Comparison of ENCODE assay signal across 18 cellular contexts in the genomic region with DNA sequence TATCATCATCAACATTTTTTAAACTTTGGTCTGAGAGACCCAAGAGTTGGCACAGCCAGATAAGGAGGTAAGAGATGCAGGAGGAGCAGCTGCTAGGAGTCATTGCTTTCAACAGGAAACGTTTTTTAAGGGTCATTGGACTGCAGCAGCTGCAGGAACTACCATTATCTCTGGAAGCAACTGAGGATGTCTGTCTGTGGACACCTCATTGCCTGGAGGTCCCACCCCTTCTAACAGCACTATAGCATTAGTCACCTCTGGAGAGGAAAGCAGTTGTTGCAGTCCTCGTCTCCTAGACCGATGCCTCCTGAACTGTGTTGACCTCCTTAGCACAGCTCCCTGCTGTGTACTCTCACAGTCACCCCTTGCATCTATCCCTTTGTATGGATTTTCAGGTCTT. TPM values are rescaled to one million over a fixed set of nuclear protein-coding genes. Genes with fewer than 3 reads are reported as not detected.
DNase-seq lines count a peak whose midpoint lies in the region; ATAC-seq, FAIRE-seq and TF ChIP-seq lines count a peak whose summit lies in the region.
"Had no signal": no experiment of that assay in that cellular context is flagged by ENCODE, and none has a peak within 500 bp of the region (broad histone marks: within the 10 kb centered on the region; RNA-seq: fewer than 3 reads in every experiment).

No MANE protein-coding gene starts in this region.

- H3K4me3 ChIP-seq in Caco-2 (ENCODE audit: low read depth, low read length) (no peak overlapping the region), osteoblast (ENCODE audit: insufficient read depth, low read length) (no peak overlapping the region)
- H3K4me3 ChIP-seq: GM12878, GM23248 had no signal

- H4K20me1 ChIP-seq in osteoblast (ENCODE audit: insufficient read depth, low read length) = no peaks in the 10 kb centered on the region

- no peak overlapping the region for H3K27ac ChIP-seq in osteoblast (ENCODE audit: low read depth, low read length)
- H3K27ac ChIP-seq: GM23248 had no signal

- POLR2A ChIA-PET in Caco-2 (lab: Charles Lee) = no interaction called here

- H3K27me3 ChIP-seq in Caco-2 (replicated peaks; ENCODE audit: control insufficient read depth, insufficient read depth, low read length) (no peaks in the 10 kb centered on the region), osteoblast (ENCODE audit: insufficient read depth, low read length) (no peaks in the 10 kb centered on the region)

- DNase-seq in DMS53 treated with DMSO at 0.1 percent for 48 hours (lab: John Stamatoyannopoulos, UW; ENCODE audit: unreplicated experiment) (peak; percentile 67), RCC 7860 (ENCODE audit: low spot score) (peak; percentile 82), islet precursor cell (peak; percentile 68), renal cortical epithelial cell (ENCODE audit: low read depth) (peak; percentile 15), Caco-2 (no peak), osteoblast (ENCODE audit: insufficient read length, low spot score, missing footprints) (no peak)
- DNase-seq in activated naive CD4-positive, alpha-beta T cell treated with anti-CD3 and anti-CD28 coated beads, Interleukin-2, amount 50 U/mL, for 72 hours (ENCODE audit: low spot score in 2 of 2) = no peak
- no peak for DNase-seq in NK-92 treated with Interleukin-12 subunit alpha and Interleukin-12 subunit beta, amount 100 ng/mL, for 24 hours (lab: John Stamatoyannopoulos, UW)
- DNase-seq: CD8-positive, alpha-beta T cell; COR-L47; GM23248; H7 had no signal

- H3K79me2 ChIP-seq in osteoblast (ENCODE audit: insufficient read depth, low read length) = no peaks in the 10 kb centered on the region

- H3K36me3 Mint-ChIP-seq in Caco-2 (ENCODE audit: insufficient read depth, unreplicated experiment) = no peaks in the 10 kb centered on the region
- H3K36me3 Mint-ChIP-seq in activated naive CD4-positive, alpha-beta T cell treated with anti-CD3 and anti-CD28 coated beads, Interleukin-2, amount 50 U/mL, for 72 hours = no peaks in the 10 kb centered on the region
- H3K36me3 Mint-ChIP-seq: CD14-positive monocyte; CD8-positive, alpha-beta T cell; IgD-negative memory B cell had no signal

- no peak overlapping the region for H3K4me3 Mint-ChIP-seq in Caco-2 (ENCODE audit: unreplicated experiment)
- H3K4me3 Mint-ChIP-seq: CD14-positive monocyte; CD8-positive, alpha-beta T cell; IgD-negative memory B cell had no signal

- H3K4me1 ChIP-seq in Caco-2 (no peaks in the 10 kb centered on the region), osteoblast (ENCODE audit: insufficient read depth, low read length) (no peaks in the 10 kb centered on the region)

- H3K27me3 Mint-ChIP-seq in Caco-2 (ENCODE audit: insufficient read depth, unreplicated experiment) = no peaks in the 10 kb centered on the region
- H3K27me3 Mint-ChIP-seq: IgD-negative memory B cell had no signal

- no peak for TF ChIP-seq CTCF in Caco-2 (IDR thresholded peaks at IDR 0.05; ENCODE audit: insufficient read depth in 1 of 2, low read depth in 1 of 2, low read length in 1 of 2, severe bottlenecking in 1 of 2, unreplicated experiment in 1 of 2)
- TF ChIP-seq CTCF in osteoblast (IDR thresholded peaks at IDR 0.05; ENCODE audit: extremely low read depth, low read depth, low read length) = no peak

- H3K9me3 Mint-ChIP-seq in Caco-2 (ENCODE audit: unreplicated experiment) = no peaks in the 10 kb centered on the region
- peaks cover 8% of the 10 kb centered on the region in 2 donors for H3K9me3 Mint-ChIP-seq in activated naive CD4-positive, alpha-beta T cell treated with anti-CD3 and anti-CD28 coated beads, Interleukin-2, amount 50 U/mL, for 72 hours

- FAIRE-seq in RCC 7860 (lab: Jason Lieb, UNC) = peak; percentile 26
- FAIRE-seq: A204.1, GM12878 had no signal

- H3K9me3 ChIP-seq in Caco-2 = no peaks in the 10 kb centered on the region
- H3K9me3 ChIP-seq in osteoblast (ENCODE audit: low read depth, low read length) = no peaks in the 10 kb centered on the region

- no peak overlapping the region for H2AFZ ChIP-seq in osteoblast (ENCODE audit: low read length)
- H2AFZ ChIP-seq: GM23248 had no signal

- H3K27ac Mint-ChIP-seq in Caco-2 (ENCODE audit: unreplicated experiment) = no peak overlapping the region
- no peak overlapping the region for H3K27ac Mint-ChIP-seq in activated naive CD4-positive, alpha-beta T cell treated with anti-CD3 and anti-CD28 coated beads, Interleukin-2, amount 50 U/mL, for 72 hours
- H3K27ac Mint-ChIP-seq: CD14-positive monocyte; CD8-positive, alpha-beta T cell; IgD-negative memory B cell had no signal

- no peak overlapping the region for H3K4me2 ChIP-seq in osteoblast (ENCODE audit: insufficient read depth, low read length)

- intact Hi-C loops in Caco-2 (cut with micrococcal nuclease; ENCODE audit: unreplicated experiment) = loop anchor here (2.0 kb wide), 1 partner anchor 229 kb away; no protein-coding TSS in a partner anchor

- no TSS peak for BruUV-seq in Caco-2 (replicated peaks; lab: Mats Ljungman, UMichigan)

- CTCF ChIA-PET in Caco-2 (lab: Charles Lee) = no interaction called here

- ATAC-seq in activated naive CD4-positive, alpha-beta T cell treated with anti-CD3 and anti-CD28 coated beads, Interleukin-2, amount 50 U/mL, for 72 hours = no peak
- ATAC-seq: CD8-positive, alpha-beta T cell; GM12878 had no signal

- H3K36me3 ChIP-seq in Caco-2 (ENCODE audit: control insufficient read depth, insufficient read depth, low read length) (no peaks in the 10 kb centered on the region), osteoblast (ENCODE audit: insufficient read depth, low read length) (no peaks in the 10 kb centered on the region)

- no peaks in the 10 kb centered on the region for H3K4me1 Mint-ChIP-seq in Caco-2 (ENCODE audit: low read depth, unreplicated experiment)
- H3K4me1 Mint-ChIP-seq: CD14-positive monocyte, IgD-negative memory B cell had no signal

RNA-seq across cellular contexts. Expression of a gene that starts 21.5 kb away (rescaled TPM):
- total RNA-seq in renal cortical epithelial cell = 0.05 TPM in 1 of 2 replicates, not detected in the other
- total RNA-seq in Caco-2 (2022) = 0.41 and 1.0 TPM in 2 replicates
- total RNA-seq in activated naive CD4-positive, alpha-beta T cell treated with anti-CD3 and anti-CD28 coated beads, Interleukin-2, amount 50 U/mL, for 72 hours = not detected
- total RNA-seq in osteoblast = 0.29 and 0.36 TPM in 2 replicates
- total RNA-seq: CD8-positive, alpha-beta T cell; Daoy; GM12878; GM23248; H7; HT-29 had no signal

Comparison
In these comparisons a context has a peak if more than half of its experiments do, and no peak if none do; other contexts are left out.
1. DNase-seq: peak in DMS53 treated with DMSO at 0.1 percent for 48 hours (single experiment), RCC 7860 (single experiment), islet precursor cell (single experiment) and renal cortical epithelial cell (single experiment); none in Caco-2 (0 of 2), activated naive CD4-positive, alpha-beta T cell treated with anti-CD3 and anti-CD28 coated beads, Interleukin-2, amount 50 U/mL, for 72 hours (0 of 2), NK-92 treated with Interleukin-12 subunit alpha and Interleukin-12 subunit beta, amount 100 ng/mL, for 24 hours (single experiment) and osteoblast (single experiment).